Comparison of ENCODE assay signal across 15 cellular contexts in the genomic region with DNA sequence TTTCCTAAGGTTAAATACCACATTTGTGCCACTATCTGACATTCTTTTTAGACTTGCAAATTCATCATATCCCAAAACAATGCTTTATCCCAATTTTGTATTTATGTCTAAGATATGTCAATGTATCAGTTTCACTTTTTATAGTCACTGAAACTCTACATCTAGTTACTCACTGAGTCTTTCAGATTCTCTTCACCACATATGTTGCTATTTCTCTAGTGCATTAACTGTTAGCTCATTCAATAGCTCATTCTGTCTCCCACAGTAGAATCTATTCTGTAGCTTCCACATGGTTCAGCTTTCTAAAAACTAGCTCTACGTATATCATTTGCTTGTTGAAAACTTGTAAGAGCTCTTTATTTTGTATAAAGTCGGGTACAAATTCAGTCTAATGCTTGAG.
DNase-seq lines count a peak whose midpoint lies in the region; ATAC-seq and TF ChIP-seq lines count a peak whose summit lies in the region.
"Had no signal": no experiment of that assay in that cellular context is flagged by ENCODE, and none has a peak within 500 bp of the region (broad histone marks: within the 10 kb centered on the region; RNA-seq: fewer than 3 reads in every experiment).

No MANE protein-coding gene starts in this region.

- H3K27me3 ChIP-seq in OCI-LY3 (ENCODE audit: low read depth, low read length): no peaks in the 10 kb centered on the region
- H3K27me3 ChIP-seq: BE2C had no signal

- H3K4me2 ChIP-seq in OCI-LY3 (ENCODE audit: low read length): peak overlapping the region; percentile 2; the same call in 1 of the 2 replicates
- H3K4me2 ChIP-seq: A549 had no signal

- no peak overlapping the region for H3K27ac ChIP-seq in OCI-LY3 (ENCODE audit: low read length)
- H3K27ac ChIP-seq: A549, C4-2B had no signal

- no peaks in the 10 kb centered on the region for H3K79me2 ChIP-seq in OCI-LY3 (ENCODE audit: low read length)

- DNase-seq in central memory CD4-positive, alpha-beta T cell: no peak
- DNase-seq: BE2C; CD4-positive, alpha-beta memory T cell; DMS79; GOT3; H9; IMR-90; KBM-7 had no signal

- H4K20me1 ChIP-seq in OCI-LY3 (ENCODE audit: insufficient read depth, low read length): no peaks in the 10 kb centered on the region

- ATAC-seq in GM21717 (IDR thresholded peaks at IDR 0.05; ENCODE audit: unreplicated experiment) (peak; percentile 78), HG03432 (IDR thresholded peaks at IDR 0.05; ENCODE audit: unreplicated experiment) (peak; percentile 64), GM18867 (IDR thresholded peaks at IDR 0.05; ENCODE audit: unreplicated experiment) (no peak), HG02798 (IDR thresholded peaks at IDR 0.05; ENCODE audit: poor library complexity, unreplicated experiment) (no peak)
- ATAC-seq: A549 had no signal

- H3K9me3 ChIP-seq in OCI-LY3 (ENCODE audit: insufficient read depth, low read length): no peaks in the 10 kb centered on the region
- H3K9me3 ChIP-seq: A549, BE2C had no signal

- H3K9ac ChIP-seq in OCI-LY3 (ENCODE audit: low read length): no peak overlapping the region

- H3K4me1 ChIP-seq in OCI-LY3 (ENCODE audit: low read length): peaks cover 22% of the 10 kb centered on the region
- H3K4me1 ChIP-seq: A549, BE2C had no signal

- TF ChIP-seq CTCF in OCI-LY3 (IDR thresholded peaks at IDR 0.05; ENCODE audit: low read depth, low read length): no peak

- no peak overlapping the region for H2AFZ ChIP-seq in OCI-LY3 (ENCODE audit: low read depth, low read length)

- H3K36me3 ChIP-seq in OCI-LY3 (replicated peaks; ENCODE audit: low read depth, low read length): peaks cover 3% of the 10 kb centered on the region
- H3K36me3 ChIP-seq: BE2C had no signal

- H3K4me3 ChIP-seq in OCI-LY3 (ENCODE audit: low read length): no peak overlapping the region
- H3K4me3 ChIP-seq: A549 had no signal

Comparison
In these comparisons a context has a peak if more than half of its experiments do, and no peak if none do; other contexts are left out.
1. ATAC-seq: peak in GM21717 (single experiment) and HG03432 (single experiment); none in GM18867 (single experiment) and HG02798 (single experiment).